ENCODE assay signal across 8 cellular contexts in genomic region chr6:33589723-33590530, GRCh38. TPM values are rescaled to one million over a fixed set of nuclear protein-coding genes. Genes with fewer than 3 reads are reported as not detected.
A peak's percentile ranks its signal among the peaks of the same experiment; 100 is the strongest.
DNase-seq lines count a peak whose midpoint lies in the region; ATAC-seq, FAIRE-seq and TF ChIP-seq lines count a peak whose summit lies in the region.

No MANE protein-coding gene starts in this region.

- FAIRE-seq in RCC 7860 (lab: Jason Lieb, UNC) = peak; percentile 84
- FAIRE-seq in kidney (lab: Jason Lieb, UNC) = no peak

- no peak overlapping the region for H3K9ac ChIP-seq in DND-41 (ENCODE audit: low read depth, low read length)
- H3K9ac ChIP-seq in kidney (ENCODE audit: low read length in 2 of 2) = peak overlapping the region in 1 of 2 donors; percentile 80

- peak; percentile 32 for DNase-seq in DND-41
- peak; percentile 65 for DNase-seq in HEK293T (ENCODE audit: extremely low spot score)
- peak; percentile 95 for DNase-seq in RCC 7860 (ENCODE audit: low spot score)
- DNase-seq in T47D (ENCODE audit: low read depth in 1 of 2, low spot score in 1 of 2) = peak; percentile 48 to 57
- peak; percentile 97 for DNase-seq in kidney
- DNase-seq in stimulated activated CD8-positive, alpha-beta memory T cell treated with anti-CD3 and anti-CD28 coated beads, Interleukin-4, amount 100 ng/mL, for 48 hours = peak; percentile 76
- DNase-seq in lower leg skin (ENCODE audit: low spot score in 2 of 2) = no peak

- TF ChIP-seq CTCF in DND-41 (IDR thresholded peaks at IDR 0.05; ENCODE audit: borderline replicate concordance, extremely low read depth, low read length, poor library complexity, severe bottlenecking) = peak; percentile 75
- TF ChIP-seq CTCF in kidney (IDR thresholded peaks at IDR 0.05; ENCODE audit: borderline replicate concordance, extremely low read depth, insufficient read depth) = peak; percentile 72
- TF ChIP-seq CTCF in lower leg skin (IDR thresholded peaks at IDR 0.05) = peak in 1 of 3 donors; percentile 40

- H3K4me3 ChIP-seq in DND-41 (ENCODE audit: low read depth in 1 of 2, low read length in 2 of 2) (no peak overlapping the region), kidney (ENCODE audit: low read length in 2 of 2) (no peak overlapping the region), lower leg skin (ENCODE audit: low read depth, poor library complexity, severe bottlenecking) (no peak overlapping the region)

- in situ Hi-C loops in T47D (cut with HindIII; ENCODE audit: low pct_unique_long_range_greater_than_20kb, low sequenced_read_pairs) = no loop called here

- no peaks in the 10 kb centered on the region for H3K9me3 ChIP-seq in DND-41 (ENCODE audit: insufficient read depth, low read length, severe bottlenecking)
- H3K9me3 ChIP-seq in kidney (ENCODE audit: control insufficient read depth in 1 of 2, low read length in 2 of 2) = no peaks in the 10 kb centered on the region

- H3K27ac ChIP-seq in DND-41 (ENCODE audit: low read length) = no peak overlapping the region
- H3K27ac ChIP-seq in kidney (ENCODE audit: low read depth in 2 of 2, low read length in 2 of 2) = peak overlapping the region; percentile 59 to 95

- intact Hi-C loops in kidney (cut with DNase I) = loop anchor here (10.0 kb wide), 1 partner anchor 105 kb away; no protein-coding TSS in a partner anchor
- intact Hi-C loops in lower leg skin (cut with DNase I; ENCODE audit: low total_unique reads) = loop anchor here (5.0 kb wide), 1 partner anchor 112 kb away; no protein-coding TSS in a partner anchor

- no peak for ATAC-seq in DND-41 (ENCODE audit: insufficient read depth, low read depth)
- ATAC-seq in GM19023 (IDR thresholded peaks at IDR 0.05; ENCODE audit: unreplicated experiment) = no peak

- H3K36me3 ChIP-seq in DND-41 (ENCODE audit: insufficient read depth, low read length) (no peaks in the 10 kb centered on the region), kidney (ENCODE audit: control insufficient read depth in 1 of 2, insufficient read depth in 2 of 2, low read length in 2 of 2) (no peaks in the 10 kb centered on the region)

- TF ChIP-seq POLR2A in lower leg skin (IDR thresholded peaks at IDR 0.05) = no peak

- WGBS in lower leg skin, 2 donors = 22 to 35% methylated on average over 9 of the region's 9 CpGs

- H3K4me2 ChIP-seq in DND-41 (ENCODE audit: insufficient read depth, low read length) = no peak overlapping the region

- no peaks in the 10 kb centered on the region for H4K20me1 ChIP-seq in DND-41 (ENCODE audit: insufficient read depth, low read length)

- CTCF ChIA-PET in HEK293T (lab: Yijun Ruan, JAX) = interaction anchor here (0.7 to 1.1 kb wide), 6 partner anchors 18 to 136 kb away, joined by 3 to 8 read pairs (median 5); no protein-coding TSS in a partner anchor

- H3K27me3 ChIP-seq in DND-41 (ENCODE audit: insufficient read depth, low read length, poor library complexity) = no peaks in the 10 kb centered on the region

- H3K4me1 ChIP-seq in DND-41 (ENCODE audit: insufficient read depth, low read length) = peaks cover 15% of the 10 kb centered on the region
- H3K4me1 ChIP-seq in kidney (ENCODE audit: control insufficient read depth in 1 of 2, insufficient read depth in 1 of 2, low read depth in 1 of 2, low read length in 2 of 2) = peaks cover 26 to 42% of the 10 kb centered on the region in 2 donors

- no peak overlapping the region for H2AFZ ChIP-seq in DND-41 (ENCODE audit: low read depth, low read length)

- POLR2A ChIA-PET in HEK293T (lab: Yijun Ruan, JAX) = no interaction called here

- H3K79me2 ChIP-seq in DND-41 (ENCODE audit: insufficient read depth, low read length) = no peaks in the 10 kb centered on the region

TF ChIP-seq in HEK293T, 16 proteins besides CTCF, POLR2A, EP300 and RAD21:
- no peak for TF ChIP-seq HDGF (IDR thresholded peaks at IDR 0.05; ENCODE audit: borderline replicate concordance)
- no peak for TF ChIP-seq ELF4 (IDR thresholded peaks at IDR 0.05)
- TF ChIP-seq PKNOX1 (IDR thresholded peaks at IDR 0.05) = no peak
- no peak for TF ChIP-seq BHLHE40 (IDR thresholded peaks at IDR 0.05; ENCODE audit: borderline replicate concordance)
- no peak for TF ChIP-seq LEF1 (IDR thresholded peaks at IDR 0.05; ENCODE audit: borderline replicate concordance)
- TF ChIP-seq ZNF384 (IDR thresholded peaks at IDR 0.05) = no peak
- TF ChIP-seq NFRKB (IDR thresholded peaks at IDR 0.05) = no peak
- no peak for TF ChIP-seq CTBP1 (IDR thresholded peaks at IDR 0.05; ENCODE audit: borderline replicate concordance)
- TF ChIP-seq ARNT (IDR thresholded peaks at IDR 0.05) = no peak
- TF ChIP-seq TARDBP (IDR thresholded peaks at IDR 0.05) = no peak
- no peak for TF ChIP-seq FOXM1 (IDR thresholded peaks at IDR 0.05; ENCODE audit: borderline replicate concordance)
- TF ChIP-seq SUZ12 (IDR thresholded peaks at IDR 0.05) = no peak
- TF ChIP-seq FOXK2 (IDR thresholded peaks at IDR 0.05) = no peak
- TF ChIP-seq L3MBTL2 (conservative IDR thresholded peaks at IDR 0.05) = no peak

RNA-seq across cellular contexts. Expression of gene BAK1, which starts 9.9 kb away (rescaled TPM):
- total RNA-seq in kidney = 22.3 TPM
- 26.7 TPM for polyA plus RNA-seq in kidney (ENCODE audit: insufficient read depth, low read depth, low replicate concordance)
- 10 to 100 TPM; 19.7 to 26.6 (median 22.2) TPM for total RNA-seq in lower leg skin

RNA-seq across cellular contexts. Expression of gene ITPR3, which starts 31.2 kb away (rescaled TPM):
- total RNA-seq in kidney = 86.3 TPM
- polyA plus RNA-seq in kidney (ENCODE audit: insufficient read depth, low read depth, low replicate concordance) = 4.2 TPM
- 100 to 1,000 TPM; 161 to 265 (median 197) TPM for total RNA-seq in lower leg skin

Comparison
In these comparisons a context has a peak if more than half of its experiments do, and no peak if none do; other contexts are left out.
1. DNase-seq: peak in DND-41 (single experiment), HEK293T (single experiment), RCC 7860 (single experiment), T47D (2 of 2), kidney (single experiment) and stimulated activated CD8-positive, alpha-beta memory T cell treated with anti-CD3 and anti-CD28 coated beads, Interleukin-4, amount 100 ng/mL, for 48 hours (single experiment); none in lower leg skin (0 of 2).